15 cellular contexts compared by ENCODE assay signal in genomic region chr19:5125797-5126497, GRCh38.
DNase-seq lines count a peak whose midpoint lies in the region; ATAC-seq and TF ChIP-seq lines count a peak whose summit lies in the region.
"Had no signal": no experiment of that assay in that cellular context is flagged by ENCODE, and none has a peak within 500 bp of the region (broad histone marks: within the 10 kb centered on the region; RNA-seq: fewer than 3 reads in every experiment).

No MANE protein-coding gene starts in this region.

- peaks cover 2% of the 10 kb centered on the region; the same call in 1 of the 2 replicates for H3K4me1 ChIP-seq in H9 (ENCODE audit: insufficient read depth, low read length)
- H3K4me1 ChIP-seq in ascending aorta: peaks cover 5 to 31% of the 10 kb centered on the region in 2 donors
- peaks cover 2% of the 10 kb centered on the region for H3K4me1 ChIP-seq in effector memory CD4-positive, alpha-beta T cell (ENCODE audit: control insufficient read depth, insufficient read depth, low read length, poor library complexity, severe bottlenecking)

- no peaks in the 10 kb centered on the region; the same call in 1 of the 2 replicates for H3K27me3 Mint-ChIP-seq in H9 (ENCODE audit: low read depth)
- H3K27me3 Mint-ChIP-seq: activated CD4-positive, alpha-beta T cell treated with anti-CD3 and anti-CD28 coated beads, Interleukin-2, amount 10 ng/mL, durations not matched to agents 7 days and 5 days had no signal

- H4K20me1 ChIP-seq in H9 (ENCODE audit: control insufficient read depth, insufficient read depth, insufficient read length): no peaks in the 10 kb centered on the region

- H3K4ac ChIP-seq in H9 (ENCODE audit: low read depth, low read length): no peak overlapping the region; the same call in 1 of the 2 replicates

- H2BK20ac ChIP-seq in H9 (ENCODE audit: low read depth, low read length, poor library complexity, severe bottlenecking): no peak overlapping the region

- H3K9ac ChIP-seq in H9 (ENCODE audit: extremely low read depth, insufficient read length, low read length): no peak overlapping the region

- no peak overlapping the region for H3K18ac ChIP-seq in H9 (ENCODE audit: insufficient read length, low read depth, low read length)

- H3K27me3 ChIP-seq in H9 (ENCODE audit: insufficient read depth, low read length) (no peaks in the 10 kb centered on the region), ascending aorta (no peaks in the 10 kb centered on the region)
- no peaks in the 10 kb centered on the region for H3K27me3 ChIP-seq in effector memory CD4-positive, alpha-beta T cell (replicated peaks; ENCODE audit: control insufficient read depth, insufficient read depth, low read length, poor library complexity, severe bottlenecking)
- H3K27me3 ChIP-seq: esophagus muscularis mucosa had no signal

- no peaks in the 10 kb centered on the region for H3K79me2 ChIP-seq in H9 (ENCODE audit: insufficient read depth, low read length)

- H3K56ac ChIP-seq in H9 (ENCODE audit: insufficient read length, low read depth, low read length): no peak overlapping the region

- peak; percentile 5 for ATAC-seq in left lobe of liver
- ATAC-seq in GM19023 (IDR thresholded peaks at IDR 0.05; ENCODE audit: unreplicated experiment): no peak

- H3K9me3 ChIP-seq in H9 (ENCODE audit: control insufficient read depth, low read depth, low read length): no peaks in the 10 kb centered on the region
- no peaks in the 10 kb centered on the region for H3K9me3 ChIP-seq in ascending aorta
- H3K9me3 ChIP-seq in effector memory CD4-positive, alpha-beta T cell (ENCODE audit: control insufficient read depth, low read length): no peaks in the 10 kb centered on the region
- H3K9me3 ChIP-seq: esophagus muscularis mucosa had no signal

- peaks cover 5 to 23% (median 20%) of the 10 kb centered on the region in 3 experiments; a peak in 5 of 7 replicates for H3K36me3 Mint-ChIP-seq in H9 (ENCODE audit: insufficient read depth in 1 of 3, low read depth in 3 of 3)

- H2AFZ ChIP-seq in H9 (ENCODE audit: low read length): no peak overlapping the region

- peak overlapping the region; percentile 78 for H4K91ac ChIP-seq in H9 (ENCODE audit: insufficient read length, low read depth, low read length)

- no peak overlapping the region for H2BK15ac ChIP-seq in H9 (ENCODE audit: low read depth, low read length)

- H3K23me2 ChIP-seq in H9 (ENCODE audit: insufficient read length, low read depth, low read length, poor library complexity, severe bottlenecking): no peaks in the 10 kb centered on the region

- H3K9me3 Mint-ChIP-seq in H9: no peaks in the 10 kb centered on the region
- H3K9me3 Mint-ChIP-seq: activated CD4-positive, alpha-beta T cell treated with anti-CD3 and anti-CD28 coated beads, Interleukin-2, amount 10 ng/mL, durations not matched to agents 7 days and 5 days; dendritic cell treated with granulocyte-macrophage colony-stimulating factor and Interleukin-4, amounts not matched to agents 40 ng/mL and 50 ng/mL, for 4 days had no signal

- peak overlapping the region in 2 of 3 experiments; percentile 77 to 92; a peak in 5 of 7 replicates for H3K27ac Mint-ChIP-seq in H9
- H3K27ac Mint-ChIP-seq: activated CD4-positive, alpha-beta T cell treated with anti-CD3 and anti-CD28 coated beads, Interleukin-2, amount 10 ng/mL, durations not matched to agents 7 days and 5 days; dendritic cell treated with granulocyte-macrophage colony-stimulating factor and Interleukin-4, amounts not matched to agents 40 ng/mL and 50 ng/mL, for 4 days had no signal

- H3K36me3 ChIP-seq in ascending aorta: peaks cover 7 to 26% of the 10 kb centered on the region in 2 donors
- peaks cover 11% of the 10 kb centered on the region for H3K36me3 ChIP-seq in effector memory CD4-positive, alpha-beta T cell (ENCODE audit: control insufficient read depth, insufficient read depth, low read length)

- no peak overlapping the region for H3T11ph ChIP-seq in H9 (ENCODE audit: low read length)

- H2BK120ac ChIP-seq in H9 (ENCODE audit: low read depth, low read length, poor library complexity, severe bottlenecking): no peak overlapping the region

- no peak overlapping the region; a peak in 1 of 5 replicates for H3K4me3 Mint-ChIP-seq in H9
- H3K4me3 Mint-ChIP-seq: activated CD4-positive, alpha-beta T cell treated with anti-CD3 and anti-CD28 coated beads, Interleukin-2, amount 10 ng/mL, durations not matched to agents 7 days and 5 days; dendritic cell treated with granulocyte-macrophage colony-stimulating factor and Interleukin-4, amounts not matched to agents 40 ng/mL and 50 ng/mL, for 4 days had no signal

- H3K14ac ChIP-seq in H9 (ENCODE audit: insufficient read depth, low read length): peak overlapping the region; percentile 44

- H4K5ac ChIP-seq in H9 (ENCODE audit: insufficient read length, low read depth, low read length): no peak overlapping the region

- TF ChIP-seq CTCF in H9 (conservative IDR thresholded peaks at IDR 0.05) (no peak), ascending aorta (IDR thresholded peaks at IDR 0.05) (no peak)

- H3K4me2 ChIP-seq in H9 (ENCODE audit: insufficient read depth, insufficient read length, low read length): no peak overlapping the region

- no peak overlapping the region for H3K23ac ChIP-seq in H9 (ENCODE audit: insufficient read length, low read depth, low read length)

- no peak overlapping the region for H4K8ac ChIP-seq in H9 (replicated peaks; ENCODE audit: insufficient read length, low read depth, low read length)

- H2BK5ac ChIP-seq in H9 (ENCODE audit: insufficient read length, low read length): no peak overlapping the region

- DNase-seq in AG08395 (ENCODE audit: low spot score) (peak; percentile 48), H9 (peak; percentile 81), ascending aorta (ENCODE audit: low spot score in 2 of 2) (no peak), left lobe of liver (ENCODE audit: low spot score) (no peak), KG1 (lab: John Stamatoyannopoulos, UW) (no peak), mucosa of gallbladder (ENCODE audit: low spot score) (no peak)
- no peak for DNase-seq in effector memory CD4-positive, alpha-beta T cell
- DNase-seq: activated CD4-positive, alpha-beta T cell treated with anti-CD3 and anti-CD28 coated beads, Interleukin-2, amount 10 ng/mL, durations not matched to agents 7 days and 5 days; DMS 273 treated with DMSO at 0.1 percent for 48 hours; NCI-H2171 treated with DMSO at 0.1 percent for 48 hours; SHP77 treated with DMSO at 0.1 percent for 48 hours; substantia nigra had no signal

- H2AK5ac ChIP-seq in H9 (ENCODE audit: insufficient read length, low read length): no peak overlapping the region

- no CpG with 5 or more reads among the region's 21 CpGs for WGBS in H9 (ENCODE audit: extremely low coverage, insufficient read length, low lambda C conversion rate)

- H2BK12ac ChIP-seq in H9 (ENCODE audit: insufficient read length, low read depth, low read length): no peak overlapping the region

- peak overlapping the region; percentile 12 for H3K27ac ChIP-seq in H9 (ENCODE audit: insufficient read length, low read depth, low read length)
- H3K27ac ChIP-seq in ascending aorta: peak overlapping the region; percentile 7 to 69
- no peak overlapping the region for H3K27ac ChIP-seq in effector memory CD4-positive, alpha-beta T cell (ENCODE audit: insufficient read depth, low read length, poor library complexity, severe bottlenecking)
- H3K27ac ChIP-seq: esophagus muscularis mucosa had no signal

- intact Hi-C loops in ascending aorta (cut with DNase I): loop anchor here (5.0 kb wide), 1 partner anchor 79 kb away; no protein-coding TSS in a partner anchor

- H3K4me1 Mint-ChIP-seq in H9: peaks cover 50 to 81% of the 10 kb centered on the region in 2 experiments

- H3K4me3 ChIP-seq in ascending aorta: no peak overlapping the region
- H3K4me3 ChIP-seq in effector memory CD4-positive, alpha-beta T cell (ENCODE audit: insufficient read depth, low read depth, low read length, poor library complexity, severe bottlenecking): no peak overlapping the region
- H3K4me3 ChIP-seq: esophagus muscularis mucosa had no signal

- H3K79me1 ChIP-seq in H9 (ENCODE audit: insufficient read depth, low read depth, low read length, poor library complexity, severe bottlenecking): no peaks in the 10 kb centered on the region

Comparison
In these comparisons a context has a peak if more than half of its experiments do, and no peak if none do; other contexts are left out.
1. DNase-seq: peak in AG08395 (single experiment) and H9 (single experiment); none in ascending aorta (0 of 2), left lobe of liver (single experiment), effector memory CD4-positive, alpha-beta T cell (0 of 3), KG1 (single experiment) and mucosa of gallbladder (single experiment).